In genomic region chr1:234412830-234413229, GRCh38 we compare ENCODE assay signal across 26 cellular contexts.
"Had no signal": no experiment of that assay in that cellular context is flagged by ENCODE, and none has a peak within 500 bp of the region (broad histone marks: within the 10 kb centered on the region; RNA-seq: fewer than 3 reads in every experiment).

No MANE protein-coding gene starts in this region.

- H3K9me3 Mint-ChIP-seq: activated CD4-positive, alpha-beta memory T cell treated with anti-CD3 and anti-CD28 coated beads, Interleukin-2, amount 10 ng/mL, durations not matched to agents 7 days and 5 days; activated CD4-positive, alpha-beta T cell treated with anti-CD3 and anti-CD28 coated beads, Interleukin-2, amount 10 ng/mL, durations not matched to agents 24 days and 14 days; natural killer cell treated with Interleukin-12 subunit alpha and Interleukin-12 subunit beta and Interleukin-15 and Interleukin-18, amount 100 ng/mL, for 72 hours; stimulated activated naive B cell treated with anti-CD40 and anti-IgM and Interleukin-4, amounts not matched to agents 10 μg/mL and 1 μg/mL and 100 μg/mL, for 72 hours; T-cell had no signal

- H3K27ac Mint-ChIP-seq: activated CD4-positive, alpha-beta memory T cell treated with anti-CD3 and anti-CD28 coated beads, Interleukin-2, amount 10 ng/mL, durations not matched to agents 7 days and 5 days; activated CD4-positive, alpha-beta T cell treated with anti-CD3 and anti-CD28 coated beads, Interleukin-2, amount 10 ng/mL, durations not matched to agents 24 days and 14 days; activated CD8-positive, alpha-beta memory T cell treated with anti-CD3 and anti-CD28 coated beads, Interleukin-2, amount 10 ng/mL, durations not matched to agents 7 days and 5 days; natural killer cell treated with Interleukin-12 subunit alpha and Interleukin-12 subunit beta and Interleukin-15 and Interleukin-18, amount 100 ng/mL, for 72 hours; stimulated activated naive B cell treated with anti-CD40 and anti-IgM and Interleukin-4, amounts not matched to agents 10 μg/mL and 1 μg/mL and 100 μg/mL, for 72 hours had no signal

- ATAC-seq: activated CD4-positive, CD25-positive, alpha-beta regulatory T cell treated with anti-CD3 and anti-CD28 coated beads, Interleukin-2, amount 50 U/mL, for 24 hours; activated CD8-positive, alpha-beta memory T cell treated with anti-CD3 and anti-CD28 coated beads, Interleukin-2, amount 10 ng/mL, durations not matched to agents 7 days and 5 days; body of pancreas; gastrocnemius medialis; left lung; lower lobe of right lung; natural killer cell treated with Interleukin-12 subunit alpha and Interleukin-12 subunit beta and Interleukin-15 and Interleukin-18, amount 100 ng/mL, for 72 hours; right cardiac atrium; stimulated activated naive B cell treated with anti-CD40 and anti-IgM and Interleukin-4, amounts not matched to agents 10 μg/mL and 1 μg/mL and 100 μg/mL, for 72 hours; T-cell had no signal

- DNase-seq: activated CD4-positive, alpha-beta memory T cell treated with anti-CD3 and anti-CD28 coated beads, Interleukin-2, amount 10 ng/mL, durations not matched to agents 7 days and 5 days; activated CD8-positive, alpha-beta memory T cell treated with anti-CD3 and anti-CD28 coated beads, Interleukin-2, amount 10 ng/mL, durations not matched to agents 7 days and 5 days; activated effector memory CD4-positive, alpha-beta T cell treated with Interleukin-2 at 50 U/mL for 16 hours; activated naive CD4-positive, alpha-beta T cell treated with anti-CD3 and anti-CD28 coated beads, Interleukin-2, amount 50 U/mL, for 16 hours; anterior cingulate cortex; body of pancreas; cerebellar nuclear complex; colonic mucosa; effector CD8-positive, alpha-beta T cell; gastrocnemius medialis; glutamatergic neuron; left lung; lower lobe of right lung; mesenchymal stem cell; posterior cingulate gyrus; stimulated activated CD4-positive, alpha-beta T cell treated with anti-CD3 and anti-CD28 coated beads, Interleukin-15, amount 100 ng/mL, for 24 hours; stimulated activated CD4-positive, alpha-beta T cell treated with anti-CD3 and anti-CD28 coated beads, Interleukin-2, amount 100 ng/mL, for 24 hours; stimulated activated naive B cell treated with anti-CD40 and anti-IgM and Interleukin-4, amounts not matched to agents 10 μg/mL and 1 μg/mL and 100 μg/mL, for 72 hours; T-cell had no signal

- H3K27me3 ChIP-seq: body of pancreas, cardiac muscle cell, colonic mucosa, gastrocnemius medialis, left lung, tibial nerve had no signal

- H3K4me3 Mint-ChIP-seq: activated CD4-positive, alpha-beta memory T cell treated with anti-CD3 and anti-CD28 coated beads, Interleukin-2, amount 10 ng/mL, durations not matched to agents 7 days and 5 days; activated CD4-positive, alpha-beta T cell treated with anti-CD3 and anti-CD28 coated beads, Interleukin-2, amount 10 ng/mL, durations not matched to agents 24 days and 14 days; activated CD8-positive, alpha-beta memory T cell treated with anti-CD3 and anti-CD28 coated beads, Interleukin-2, amount 10 ng/mL, durations not matched to agents 7 days and 5 days; natural killer cell treated with Interleukin-12 subunit alpha and Interleukin-12 subunit beta and Interleukin-15 and Interleukin-18, amount 100 ng/mL, for 72 hours; stimulated activated naive B cell treated with anti-CD40 and anti-IgM and Interleukin-4, amounts not matched to agents 10 μg/mL and 1 μg/mL and 100 μg/mL, for 72 hours; T-cell had no signal

- H3K9me3 ChIP-seq: body of pancreas, colonic mucosa, gastrocnemius medialis, left lung, lower lobe of right lung, tibial nerve had no signal

- H3K36me3 ChIP-seq: colonic mucosa had no signal

- H3K4me3 ChIP-seq: body of pancreas, cardiac muscle cell, colonic mucosa, gastrocnemius medialis, left lung, lower lobe of right lung, tibial nerve had no signal

- H3K4me1 Mint-ChIP-seq: stimulated activated naive B cell treated with anti-CD40 and anti-IgM and Interleukin-4, amounts not matched to agents 10 μg/mL and 1 μg/mL and 100 μg/mL, for 72 hours had no signal

- H3K4me1 ChIP-seq: body of pancreas, colonic mucosa, gastrocnemius medialis, left lung, lower lobe of right lung, tibial nerve had no signal

- H3K27me3 Mint-ChIP-seq: activated CD4-positive, alpha-beta memory T cell treated with anti-CD3 and anti-CD28 coated beads, Interleukin-2, amount 10 ng/mL, durations not matched to agents 7 days and 5 days; activated CD4-positive, alpha-beta T cell treated with anti-CD3 and anti-CD28 coated beads, Interleukin-2, amount 10 ng/mL, durations not matched to agents 24 days and 14 days; activated CD8-positive, alpha-beta memory T cell treated with anti-CD3 and anti-CD28 coated beads, Interleukin-2, amount 10 ng/mL, durations not matched to agents 7 days and 5 days; natural killer cell treated with Interleukin-12 subunit alpha and Interleukin-12 subunit beta and Interleukin-15 and Interleukin-18, amount 100 ng/mL, for 72 hours; stimulated activated naive B cell treated with anti-CD40 and anti-IgM and Interleukin-4, amounts not matched to agents 10 μg/mL and 1 μg/mL and 100 μg/mL, for 72 hours; T-cell had no signal

- H3K27ac ChIP-seq: body of pancreas, cardiac muscle cell, colonic mucosa, epithelial cell of prostate, gastrocnemius medialis, left lung, lower lobe of right lung, tibial nerve had no signal
